ENCODE assay signal across 1 cellular context in genomic region chr2:96601382-96602292, GRCh38.
A peak's percentile ranks its signal among the peaks of the same experiment; 100 is the strongest.
TF ChIP-seq lines count a peak whose summit lies in the region.

No MANE protein-coding gene starts in this region.

TF ChIP-seq in liver, 16 proteins besides CTCF, POLR2A, EP300 and RAD21 (continued from another document):
- TF ChIP-seq ZBTB33 (IDR thresholded peaks at IDR 0.05) (peak; percentile 78), MAX (IDR thresholded peaks at IDR 0.05) (peak; percentile 74), EGR1 (IDR thresholded peaks at IDR 0.05; ENCODE audit: low read depth in 2 of 2) (peak in 1 of 2 donors; percentile 62)
